In the genomic region with DNA sequence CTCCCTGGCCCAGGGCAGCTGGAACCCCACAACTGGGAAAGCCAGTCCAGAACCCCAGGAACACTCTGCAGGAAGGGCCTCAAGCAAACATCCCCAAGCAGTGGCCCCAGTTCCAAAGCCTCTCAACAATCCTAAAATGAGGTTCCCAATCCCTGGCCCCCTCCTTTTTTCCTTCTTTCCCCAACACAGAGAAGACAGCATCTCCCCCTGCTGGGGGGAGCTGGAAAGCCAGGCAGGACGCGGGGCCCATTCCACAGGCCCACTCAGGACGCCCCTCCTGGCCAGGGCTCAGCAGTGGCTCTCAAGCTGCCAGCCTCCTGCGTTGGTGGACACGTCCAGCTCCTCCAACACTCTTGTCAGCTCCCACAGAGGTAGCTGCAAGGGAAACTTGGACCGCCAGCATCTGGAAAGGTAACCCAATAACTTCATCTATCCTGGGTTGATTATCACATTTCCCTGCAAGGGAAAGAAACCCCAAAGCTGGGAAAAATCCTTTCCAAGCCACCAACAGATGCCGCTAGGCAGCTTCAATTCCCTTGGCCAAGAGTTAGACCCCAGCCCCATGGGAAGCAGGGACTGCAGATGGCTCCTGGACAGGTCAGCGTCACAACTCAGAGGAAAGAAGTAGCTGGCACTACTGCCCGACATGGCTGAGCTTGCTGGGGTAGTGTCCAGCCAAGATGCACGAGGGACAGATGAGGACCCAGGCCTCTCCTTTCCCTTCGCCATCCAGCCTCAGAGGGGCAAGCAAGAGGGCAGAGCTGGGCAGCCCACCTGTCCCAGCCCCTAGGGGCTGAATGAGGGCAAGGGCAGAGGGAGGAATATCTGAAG, we compare ENCODE assay signal across 8 cellular contexts. TPM values are rescaled to one million over a fixed set of nuclear protein-coding genes. Genes with fewer than 3 reads are reported as not detected.
DNase-seq lines count a peak whose midpoint lies in the region; ATAC-seq, FAIRE-seq and TF ChIP-seq lines count a peak whose summit lies in the region.

No MANE protein-coding gene starts in this region.

- BruUV-seq in Calu3 (replicated peaks; lab: Mats Ljungman, UMichigan) = no TSS peak
- no TSS peak for BruUV-seq in IMR-90 (replicated peaks; lab: Mats Ljungman, UMichigan)

- ATAC-seq in IMR-90 (ENCODE audit: low read depth) = peak; percentile 66
- no peak for ATAC-seq in GM21528 (IDR thresholded peaks at IDR 0.05; ENCODE audit: low FRiP score, unreplicated experiment)
- ATAC-seq in GM21717 (IDR thresholded peaks at IDR 0.05; ENCODE audit: unreplicated experiment) = no peak
- ATAC-seq in GM18907 (IDR thresholded peaks at IDR 0.05; ENCODE audit: unreplicated experiment) = no peak

- FAIRE-seq in kidney (lab: Jason Lieb, UNC) = no peak

- no peak overlapping the region for H3K4me3 ChIP-seq in IMR-90 (ENCODE audit: insufficient read depth, low read depth, low read length)
- no peak overlapping the region for H3K4me3 ChIP-seq in adipocyte (ENCODE audit: low read length)
- H3K4me3 ChIP-seq in kidney (ENCODE audit: low read length in 2 of 2) = no peak overlapping the region

- no peak overlapping the region for H3K18ac ChIP-seq in IMR-90 (ENCODE audit: low read depth, low read length)

- H2AFZ ChIP-seq in IMR-90 (replicated peaks; ENCODE audit: low read length, poor library complexity) = no peak overlapping the region

- no peak overlapping the region for H3K4me3 Mint-ChIP-seq in Calu3 (ENCODE audit: low read depth, unreplicated experiment)

- no peaks in the 10 kb centered on the region for H3K27me3 Mint-ChIP-seq in Calu3 (ENCODE audit: unreplicated experiment)

- H3K9me1 ChIP-seq in IMR-90 (ENCODE audit: insufficient read depth, low read length) = peaks cover 12% of the 10 kb centered on the region

- no peak overlapping the region for H3K56ac ChIP-seq in IMR-90 (ENCODE audit: extremely low read depth, insufficient read depth, low read length)

- H3K4me1 ChIP-seq in IMR-90 (ENCODE audit: control insufficient read depth, insufficient read depth, low read length) = peaks cover 10% of the 10 kb centered on the region
- peaks cover 17% of the 10 kb centered on the region for H3K4me1 ChIP-seq in adipocyte (ENCODE audit: control insufficient read depth, insufficient read depth, low read length)
- peaks cover 18 to 39% of the 10 kb centered on the region in 2 donors for H3K4me1 ChIP-seq in kidney (ENCODE audit: control insufficient read depth in 1 of 2, insufficient read depth in 1 of 2, low read depth in 1 of 2, low read length in 2 of 2)

- DNase-seq in Calu3 (peak; percentile 70), IMR-90 (peak; percentile 43), adipocyte (ENCODE audit: low read depth) (peak; percentile 76), kidney (no peak), NCI-H526 treated with DMSO at 0.1 percent for 48 hours (lab: John Stamatoyannopoulos, UW) (no peak)

- H2BK5ac ChIP-seq in IMR-90 (ENCODE audit: low read depth, low read length, poor library complexity, severe bottlenecking) = no peak overlapping the region

- peak overlapping the region; percentile 25; the same call in 1 of the 2 replicates for H3K4ac ChIP-seq in IMR-90 (ENCODE audit: low read depth, low read length)

- H3K36me3 Mint-ChIP-seq in Calu3 (ENCODE audit: insufficient read depth, unreplicated experiment) = peaks cover 10% of the 10 kb centered on the region

- no peak overlapping the region for H4K5ac ChIP-seq in IMR-90 (ENCODE audit: low read depth, low read length)

- H4K91ac ChIP-seq in IMR-90 (ENCODE audit: insufficient read depth, low read depth, low read length) = no peak overlapping the region

- H3K4me1 Mint-ChIP-seq in Calu3 (ENCODE audit: low read depth, unreplicated experiment) = no peaks in the 10 kb centered on the region

- H3K36me3 ChIP-seq in IMR-90 (ENCODE audit: control insufficient read depth, insufficient read depth, low read length) (peaks cover 2% of the 10 kb centered on the region; the same call in 1 of the 2 replicates), adipocyte (ENCODE audit: control insufficient read depth, insufficient read depth, low read length, severe bottlenecking) (peaks cover 16% of the 10 kb centered on the region), kidney (ENCODE audit: control insufficient read depth in 1 of 2, insufficient read depth in 2 of 2, low read length in 2 of 2) (peaks cover 0 to 22% of the 10 kb centered on the region in 2 donors)

- TF ChIP-seq RAD21 in IMR-90 (IDR thresholded peaks at IDR 0.05; ENCODE audit: low read length) = peak; percentile 82

- intact Hi-C loops in Calu3 (cut with micrococcal nuclease; ENCODE audit: unreplicated experiment) (loop anchor here (2.0 kb wide), 1 partner anchor 33 kb away; no protein-coding TSS in a partner anchor), IMR-90 (cut with micrococcal nuclease) (loop anchor here (1.0 to 2.0 kb wide), 3 partner anchors 74 to 171 kb away; no protein-coding TSS in a partner anchor), kidney (cut with DNase I) (no loop called here)

- in situ Hi-C loops in IMR-90 (cut with MboI; ENCODE audit: low sequenced_read_pairs) = no loop called here

- H2AK5ac ChIP-seq in IMR-90 (ENCODE audit: low read depth, low read length) = peak overlapping the region; percentile 59; the same call in 1 of the 2 replicates

- H3K9me3 Mint-ChIP-seq in Calu3 (ENCODE audit: low read depth, unreplicated experiment) = no peaks in the 10 kb centered on the region

- H2AK9ac ChIP-seq in IMR-90 (replicated peaks; ENCODE audit: low read depth, low read length, poor library complexity) = peak overlapping the region; percentile 22

- POLR2A ChIA-PET in IMR-90 (lab: Charles Lee; ENCODE audit: unreplicated experiment) = interaction anchor here (0.8 kb wide), 1 partner anchor 55 kb away, joined by 3 read pairs; no protein-coding TSS in a partner anchor

- H3K27ac ChIP-seq in IMR-90 (ENCODE audit: insufficient read depth, low read length) = no peak overlapping the region
- H3K27ac ChIP-seq in kidney (ENCODE audit: low read depth in 2 of 2, low read length in 2 of 2) = no peak overlapping the region

- H3K14ac ChIP-seq in IMR-90 (replicated peaks; ENCODE audit: low read depth, low read length) = no peak overlapping the region

- H3K9ac ChIP-seq in IMR-90 (ENCODE audit: low read depth, low read length) (no peak overlapping the region), adipocyte (ENCODE audit: low read length) (peak overlapping the region; percentile 21), kidney (ENCODE audit: low read length in 2 of 2) (no peak overlapping the region)

- WGBS in IMR-90 (ENCODE audit: extremely low coverage in 2 of 2, insufficient read length in 1 of 2), 2 experiments = 80% methylated on average over 2 of the region's 11 CpGs; no CpG with 5 or more reads in 1 of the 2 experiments

- H2BK120ac ChIP-seq in IMR-90 (ENCODE audit: low read depth, low read length) = no peak overlapping the region

- H3K27ac Mint-ChIP-seq in Calu3 (ENCODE audit: unreplicated experiment) = no peak overlapping the region

- no peak overlapping the region for H2BK15ac ChIP-seq in IMR-90 (ENCODE audit: low read depth, low read length)

- H4K20me1 ChIP-seq in IMR-90 (ENCODE audit: insufficient read depth, low read length) = peaks cover 37% of the 10 kb centered on the region

- H3K79me1 ChIP-seq in IMR-90 (ENCODE audit: low read depth in 1 of 2, low read length in 2 of 2) = peaks cover 14 to 88% of the 10 kb centered on the region in 2 experiments; a peak in 3 of 4 replicates

- no peak overlapping the region for H3K4me2 ChIP-seq in IMR-90 (ENCODE audit: low read depth, low read length)

- no peak overlapping the region for H2BK20ac ChIP-seq in IMR-90 (ENCODE audit: low read depth, low read length)

- H3K27me3 ChIP-seq in IMR-90 (ENCODE audit: control insufficient read depth, insufficient read depth, low read length) (no peaks in the 10 kb centered on the region), adipocyte (replicated peaks; ENCODE audit: control insufficient read depth, insufficient read depth, low read length) (no peaks in the 10 kb centered on the region)

- H4K8ac ChIP-seq in IMR-90 (ENCODE audit: low read depth in 2 of 2, low read length in 2 of 2) = no peak overlapping the region

- CTCF ChIA-PET in Calu3 (lab: Charles Lee) (interaction anchor here (0.6 to 3.1 kb wide), 13 partner anchors 8 to 807 kb away, joined by 3 to 19 read pairs (median 5); a partner anchor contains a TSS), IMR-90 (lab: Yijun Ruan, JAX) (interaction anchor here (0.7 to 2.0 kb wide), 14 partner anchors 8 to 434 kb away, joined by 3 to 10 read pairs (median 4); a partner anchor contains a TSS)

- H3K9me3 ChIP-seq in IMR-90 (ENCODE audit: control insufficient read depth, insufficient read depth, low read length) (no peaks in the 10 kb centered on the region), adipocyte (ENCODE audit: control insufficient read depth, low read length) (no peaks in the 10 kb centered on the region), kidney (ENCODE audit: control insufficient read depth in 1 of 2, low read length in 2 of 2) (no peaks in the 10 kb centered on the region)

- TF ChIP-seq CTCF in Calu3 (IDR thresholded peaks at IDR 0.05; ENCODE audit: unreplicated experiment) (peak; percentile 91), IMR-90 (conservative IDR thresholded peaks at IDR 0.05; ENCODE audit: low read depth, low read length) (peak; percentile 92), kidney (IDR thresholded peaks at IDR 0.05; ENCODE audit: borderline replicate concordance, extremely low read depth, insufficient read depth) (peak; percentile 49)

- dilution Hi-C loops in IMR-90 (cut with HindIII; ENCODE audit: low sequenced_read_pairs, unreplicated experiment) = no loop called here

- TF ChIP-seq POLR2A in IMR-90 (IDR thresholded peaks at IDR 0.05; ENCODE audit: low read depth, low read length) = no peak

- no peak overlapping the region for H3K23ac ChIP-seq in IMR-90 (ENCODE audit: low read depth, low read length)

RNA-seq across cellular contexts. Expression of a gene that starts 7.6 kb away (rescaled TPM):
- total RNA-seq in Calu3 (2022) (22.4 and 22.8 TPM in 2 replicates), IMR-90 (2012; rRNA removed) (61.3 and 71.4 TPM in 2 replicates), kidney (35.6 TPM)
- polyA plus RNA-seq in IMR-90 (2012; rRNA removed) (47.0 and 50.0 TPM in 2 replicates), kidney (ENCODE audit: insufficient read depth, low read depth, low replicate concordance) (25.3 TPM)
- polyA plus RNA-seq in IMR-90 (2012; cell fraction: cytosol; rRNA removed) = 21.2 and 58.0 TPM in 2 replicates
- polyA plus RNA-seq in IMR-90 (2012; cell fraction: nucleus; rRNA removed; ENCODE audit: low replicate concordance) = 87.7 and 169 TPM in 2 replicates

RNA-seq across cellular contexts. Expression of a gene that starts 25.9 kb away (rescaled TPM):
- 24.4 and 24.8 TPM in 2 replicates for total RNA-seq in Calu3 (2022)
- 2.8 and 3.2 TPM in 2 replicates for total RNA-seq in IMR-90 (2012; rRNA removed)
- polyA plus RNA-seq in IMR-90 (2012; rRNA removed) = 4.0 and 4.4 TPM in 2 replicates
- 1.8 TPM in 2 replicates for polyA plus RNA-seq in IMR-90 (2012; cell fraction: cytosol; rRNA removed)
- polyA plus RNA-seq in IMR-90 (2012; cell fraction: nucleus; rRNA removed; ENCODE audit: low replicate concordance) = 6.9 and 8.0 TPM in 2 replicates
- 0.88 TPM for total RNA-seq in kidney
- 0.17 TPM for polyA plus RNA-seq in kidney (ENCODE audit: insufficient read depth, low read depth, low replicate concordance)

RNA-seq across cellular contexts. Expression of a gene that starts 45.3 kb away (rescaled TPM):
- total RNA-seq in Calu3 (2022) = 99.6 and 103 TPM in 2 replicates
- total RNA-seq in IMR-90 (2012; rRNA removed) = 19.4 and 20.4 TPM in 2 replicates
- polyA plus RNA-seq in IMR-90 (2012; rRNA removed) = 107 and 127 TPM in 2 replicates
- 87.5 and 210 TPM in 2 replicates for polyA plus RNA-seq in IMR-90 (2012; cell fraction: cytosol; rRNA removed)
- polyA plus RNA-seq in IMR-90 (2012; cell fraction: nucleus; rRNA removed; ENCODE audit: low replicate concordance) = 49.2 and 86.8 TPM in 2 replicates
- total RNA-seq in kidney = 70.0 TPM
- 150 TPM for polyA plus RNA-seq in kidney (ENCODE audit: insufficient read depth, low read depth, low replicate concordance)

RNA-seq across cellular contexts. Expression of a gene that starts 49.3 kb away (rescaled TPM):
- 79.5 and 90.6 TPM in 2 replicates for total RNA-seq in Calu3 (2022)
- 41.0 and 50.3 TPM in 2 replicates for total RNA-seq in IMR-90 (2012; rRNA removed)
- polyA plus RNA-seq in IMR-90 (2012; rRNA removed) = 37.6 and 38.0 TPM in 2 replicates
- polyA plus RNA-seq in IMR-90 (2012; cell fraction: cytosol; rRNA removed) = 20.3 and 21.4 TPM in 2 replicates
- 8.8 and 29.9 TPM in 2 replicates for polyA plus RNA-seq in IMR-90 (2012; cell fraction: nucleus; rRNA removed; ENCODE audit: low replicate concordance)
- total RNA-seq in kidney = 47.6 TPM
- 29.0 TPM for polyA plus RNA-seq in kidney (ENCODE audit: insufficient read depth, low read depth, low replicate concordance)

RNA-seq across cellular contexts. Expression of a gene that starts 54.7 kb away (rescaled TPM):
- total RNA-seq in Calu3 (2022) = 0.19 TPM in 1 of 2 replicates, not detected in the other
- not detected in 2 replicates for total RNA-seq in IMR-90 (2012; rRNA removed)
- 0.05 and 0.06 TPM in 2 replicates for polyA plus RNA-seq in IMR-90 (2012; rRNA removed)
- polyA plus RNA-seq in IMR-90 (2012; cell fraction: cytosol; rRNA removed) = 0.04 and 0.13 TPM in 2 replicates
- 0.15 and 0.34 TPM in 2 replicates for polyA plus RNA-seq in IMR-90 (2012; cell fraction: nucleus; rRNA removed; ENCODE audit: low replicate concordance)
- total RNA-seq in kidney = 0.25 TPM
- polyA plus RNA-seq in kidney (ENCODE audit: insufficient read depth, low read depth, low replicate concordance) = 0.90 TPM

Comparison
In these comparisons a context has a peak if more than half of its experiments do, and no peak if none do; other contexts are left out.
1. DNase-seq: peak in Calu3 (single experiment), IMR-90 (single experiment) and adipocyte (single experiment); none in kidney (single experiment) and NCI-H526 treated with DMSO at 0.1 percent for 48 hours (single experiment).
2. Peak in every context shown above with its lines, with median percentiles within 50 percentile points of each other: CTCF ChIP-seq.